Comparison of ENCODE assay signal across 13 cellular contexts in genomic region chr14:105860615-105861580, GRCh38.
DNase-seq lines count a peak whose midpoint lies in the region; ATAC-seq and TF ChIP-seq lines count a peak whose summit lies in the region.
"Had no signal": no experiment of that assay in that cellular context is flagged by ENCODE, and none has a peak within 500 bp of the region (broad histone marks: within the 10 kb centered on the region; RNA-seq: fewer than 3 reads in every experiment).

No MANE protein-coding gene starts in this region.

- intact Hi-C loops in activated CD8-positive, alpha-beta T cell treated with anti-CD3 and anti-CD28 coated beads for 36 hours (cut with micrococcal nuclease): no loop called here

- H3K4me1 ChIP-seq in upper lobe of left lung: no peaks in the 10 kb centered on the region
- H3K4me1 ChIP-seq: breast epithelium had no signal

- peaks cover 0 to 7% (median 0%) of the 10 kb centered on the region in 4 donors for H3K27me3 ChIP-seq in upper lobe of left lung
- H3K27me3 ChIP-seq: MG63 had no signal

- 72 to 83% methylated on average over 16 to 22 of the region's 22 CpGs for WGBS in upper lobe of left lung, 2 donors

- H3K27ac Mint-ChIP-seq in activated naive CD4-positive, alpha-beta T cell treated with anti-CD3 and anti-CD28 coated beads, Interleukin-2, amount 10 ng/mL, durations not matched to agents 7 days and 5 days: peak overlapping the region; percentile 97
- peak overlapping the region; percentile 96 for H3K27ac Mint-ChIP-seq in activated CD8-positive, alpha-beta T cell treated with anti-CD3 and anti-CD28 coated beads for 36 hours

- H3K27me3 Mint-ChIP-seq in activated naive CD4-positive, alpha-beta T cell treated with anti-CD3 and anti-CD28 coated beads, Interleukin-2, amount 10 ng/mL, durations not matched to agents 7 days and 5 days: peaks cover 37% of the 10 kb centered on the region
- H3K27me3 Mint-ChIP-seq in activated CD8-positive, alpha-beta T cell treated with anti-CD3 and anti-CD28 coated beads for 36 hours: no peaks in the 10 kb centered on the region

- H3K4me3 ChIP-seq in upper lobe of left lung: no peak overlapping the region
- H3K4me3 ChIP-seq: breast epithelium, GM23248, MG63 had no signal

- CTCF ChIA-PET in activated naive CD4-positive, alpha-beta T cell treated with anti-CD3 and anti-CD28 coated beads, Interleukin-2, amount 10 ng/mL, durations not matched to agents 7 days and 5 days (lab: Charles Lee): interaction anchor here (1.8 kb wide), 1 partner anchor 141 kb away, joined by 4 read pairs; no protein-coding TSS in a partner anchor
- CTCF ChIA-PET in activated CD8-positive, alpha-beta T cell treated with anti-CD3 and anti-CD28 coated beads for 36 hours (lab: Charles Lee): interaction anchor here (0.7 to 1.2 kb wide), 3 partner anchors 84 to 747 kb away, joined by 3 to 4 read pairs (median 3); no protein-coding TSS in a partner anchor

- H3K9me3 Mint-ChIP-seq in activated naive CD4-positive, alpha-beta T cell treated with anti-CD3 and anti-CD28 coated beads, Interleukin-2, amount 10 ng/mL, durations not matched to agents 7 days and 5 days: no peaks in the 10 kb centered on the region
- no peaks in the 10 kb centered on the region for H3K9me3 Mint-ChIP-seq in activated CD8-positive, alpha-beta T cell treated with anti-CD3 and anti-CD28 coated beads for 36 hours

- H3K9me3 ChIP-seq in upper lobe of left lung: no peaks in the 10 kb centered on the region
- H3K9me3 ChIP-seq: MG63 had no signal

- peak overlapping the region in 1 of 4 donors; percentile 43 for H3K27ac ChIP-seq in upper lobe of left lung
- H3K27ac ChIP-seq: breast epithelium, GM23248 had no signal

- POLR2A ChIA-PET in activated CD8-positive, alpha-beta T cell treated with anti-CD3 and anti-CD28 coated beads for 36 hours (lab: Charles Lee): interaction anchor here (1.0 kb wide), 1 partner anchor 28 kb away, joined by 3 read pairs; no protein-coding TSS in a partner anchor

- H3K36me3 ChIP-seq in upper lobe of left lung: no peaks in the 10 kb centered on the region
- H3K36me3 ChIP-seq: breast epithelium, MG63 had no signal

- TF ChIP-seq EP300 in upper lobe of left lung (IDR thresholded peaks at IDR 0.05): no peak

- peak overlapping the region; percentile 85 for H3K4me3 Mint-ChIP-seq in activated naive CD4-positive, alpha-beta T cell treated with anti-CD3 and anti-CD28 coated beads, Interleukin-2, amount 10 ng/mL, durations not matched to agents 7 days and 5 days
- H3K4me3 Mint-ChIP-seq in activated CD8-positive, alpha-beta T cell treated with anti-CD3 and anti-CD28 coated beads for 36 hours: peak overlapping the region; percentile 77

- DNase-seq in activated naive CD4-positive, alpha-beta T cell treated with anti-CD3 and anti-CD28 coated beads, Interleukin-2, amount 10 ng/mL, durations not matched to agents 7 days and 5 days: peak; percentile 43
- DNase-seq in activated naive CD4-positive, alpha-beta T cell (lab: John Stamatoyannopoulos, UW): no peak
- no peak for DNase-seq in activated CD8-positive, alpha-beta T cell treated with anti-CD3 and anti-CD28 coated beads for 36 hours
- DNase-seq in left lobe of liver (ENCODE audit: low spot score) (peak; percentile 31), upper lobe of left lung (peak; percentile 18 to 79), HUDEP-2 (lab: John Stamatoyannopoulos, UW; ENCODE audit: unreplicated experiment in 76 of 76) (no peak)
- DNase-seq: foreskin fibroblast, GM23248, MG63, OCI-M1 had no signal

- no peak for ATAC-seq in activated CD8-positive, alpha-beta T cell treated with anti-CD3 and anti-CD28 coated beads for 36 hours
- no peak for ATAC-seq in left lobe of liver
- ATAC-seq in upper lobe of left lung (ENCODE audit: low FRiP score in 2 of 2): no peak
- ATAC-seq in GM21723 (IDR thresholded peaks at IDR 0.05; ENCODE audit: unreplicated experiment): no peak
- no peak for ATAC-seq in HG03432 (IDR thresholded peaks at IDR 0.05; ENCODE audit: unreplicated experiment)

- peaks cover 31% of the 10 kb centered on the region for H3K36me3 Mint-ChIP-seq in activated naive CD4-positive, alpha-beta T cell treated with anti-CD3 and anti-CD28 coated beads, Interleukin-2, amount 10 ng/mL, durations not matched to agents 7 days and 5 days
- no peaks in the 10 kb centered on the region for H3K36me3 Mint-ChIP-seq in activated CD8-positive, alpha-beta T cell treated with anti-CD3 and anti-CD28 coated beads for 36 hours (ENCODE audit: low read depth)

- no peak for TF ChIP-seq POLR2A in upper lobe of left lung (IDR thresholded peaks at IDR 0.05)

- TF ChIP-seq CTCF in activated CD8-positive, alpha-beta T cell treated with anti-CD3 and anti-CD28 coated beads for 36 hours (IDR thresholded peaks at IDR 0.05): no peak
- TF ChIP-seq CTCF in upper lobe of left lung (IDR thresholded peaks at IDR 0.05): no peak

- H3K4me1 Mint-ChIP-seq in activated naive CD4-positive, alpha-beta T cell treated with anti-CD3 and anti-CD28 coated beads, Interleukin-2, amount 10 ng/mL, durations not matched to agents 7 days and 5 days: peaks cover 91% of the 10 kb centered on the region
- H3K4me1 Mint-ChIP-seq in activated CD8-positive, alpha-beta T cell treated with anti-CD3 and anti-CD28 coated beads for 36 hours (ENCODE audit: low read depth): peaks cover 65% of the 10 kb centered on the region

Comparison
In these comparisons a context has a peak if more than half of its experiments do, and no peak if none do; other contexts are left out.
1. DNase-seq: peak in activated naive CD4-positive, alpha-beta T cell treated with anti-CD3 and anti-CD28 coated beads, Interleukin-2, amount 10 ng/mL, durations not matched to agents 7 days and 5 days (single experiment), left lobe of liver (single experiment) and upper lobe of left lung (2 of 2); none in activated naive CD4-positive, alpha-beta T cell (0 of 4), activated CD8-positive, alpha-beta T cell treated with anti-CD3 and anti-CD28 coated beads for 36 hours (single experiment) and HUDEP-2 (0 of 76).